ENCODE assay signal across 24 cellular contexts in genomic region chr6:138978229-138978628, GRCh38.
"Had no signal": no experiment of that assay in that cellular context is flagged by ENCODE, and none has a peak within 500 bp of the region (broad histone marks: within the 10 kb centered on the region; RNA-seq: fewer than 3 reads in every experiment).

No MANE protein-coding gene starts in this region.

- DNase-seq: activated CD4-positive, alpha-beta memory T cell treated with anti-CD3 and anti-CD28 coated beads, Interleukin-2, amount 10 ng/mL, durations not matched to agents 7 days and 5 days; activated CD4-positive, alpha-beta T cell treated with anti-CD3 and anti-CD28 coated beads for 1 hour; activated CD4-positive, alpha-beta T cell treated with anti-CD3 and anti-CD28 coated beads for 4 hours; activated CD4-positive, alpha-beta T cell treated with anti-CD3 and anti-CD28 coated beads, Interleukin-2, amount 10 ng/mL, durations not matched to agents 7 days and 5 days; activated CD4-positive, alpha-beta T cell treated with anti-CD3 and anti-CD28 coated beads, Interleukin-2, amount 50 U/mL, for 4 hours; activated effector memory CD4-positive, alpha-beta T cell treated with anti-CD3 and anti-CD28 coated beads, Interleukin-2, amount 50 U/mL, for 16 hours; activated naive CD4-positive, alpha-beta T cell treated with anti-CD3 and anti-CD28 coated beads for 36 hours; activated naive CD8-positive, alpha-beta T cell treated with anti-CD3 and anti-CD28 coated beads for 36 hours; activated naive CD8-positive, alpha-beta T cell treated with anti-CD3 and anti-CD28 coated beads, Interleukin-2, amount 50 U/mL, for 24 hours; activated T-cell treated with anti-CD3 and anti-CD28 coated beads, Interleukin-2, amount 50 U/mL, for 4 hours; adrenal gland; amygdala; aorta; body of pancreas; caudate nucleus; colonic mucosa; dorsolateral prefrontal cortex; effector memory CD4-positive, alpha-beta T cell; endodermal cell; foreskin fibroblast; head of caudate nucleus; T-helper 2 cell had no signal

- H3K27me3 Mint-ChIP-seq: activated CD4-positive, alpha-beta memory T cell treated with anti-CD3 and anti-CD28 coated beads, Interleukin-2, amount 10 ng/mL, durations not matched to agents 7 days and 5 days; activated CD4-positive, alpha-beta T cell treated with anti-CD3 and anti-CD28 coated beads, Interleukin-2, amount 10 ng/mL, durations not matched to agents 7 days and 5 days; activated naive CD4-positive, alpha-beta T cell treated with anti-CD3 and anti-CD28 coated beads, Interleukin-2, amount 50 U/mL, for 24 hours; activated naive CD8-positive, alpha-beta T cell treated with anti-CD3 and anti-CD28 coated beads for 36 hours; activated naive CD8-positive, alpha-beta T cell treated with anti-CD3 and anti-CD28 coated beads, Interleukin-2, amount 50 U/mL, for 24 hours; activated T-helper 17 cell treated with anti-CD3 and anti-CD28 coated beads, Interleukin-2, amount 50 U/mL, for 72 hours had no signal

- H3K27ac Mint-ChIP-seq: activated CD4-positive, alpha-beta memory T cell treated with anti-CD3 and anti-CD28 coated beads, Interleukin-2, amount 10 ng/mL, durations not matched to agents 7 days and 5 days; activated CD4-positive, alpha-beta T cell treated with anti-CD3 and anti-CD28 coated beads, Interleukin-2, amount 10 ng/mL, durations not matched to agents 7 days and 5 days; activated naive CD4-positive, alpha-beta T cell treated with anti-CD3 and anti-CD28 coated beads for 36 hours; activated naive CD4-positive, alpha-beta T cell treated with anti-CD3 and anti-CD28 coated beads, Interleukin-2, amount 50 U/mL, for 24 hours; activated naive CD8-positive, alpha-beta T cell treated with anti-CD3 and anti-CD28 coated beads for 36 hours; activated naive CD8-positive, alpha-beta T cell treated with anti-CD3 and anti-CD28 coated beads, Interleukin-2, amount 50 U/mL, for 24 hours; activated T-helper 17 cell treated with anti-CD3 and anti-CD28 coated beads, Interleukin-2, amount 50 U/mL, for 72 hours; endodermal cell had no signal

- H3K4me1 ChIP-seq: colonic mucosa had no signal

- H3K4me3 Mint-ChIP-seq: activated CD4-positive, alpha-beta memory T cell treated with anti-CD3 and anti-CD28 coated beads, Interleukin-2, amount 10 ng/mL, durations not matched to agents 7 days and 5 days; activated CD4-positive, alpha-beta T cell treated with anti-CD3 and anti-CD28 coated beads, Interleukin-2, amount 10 ng/mL, durations not matched to agents 7 days and 5 days; activated naive CD4-positive, alpha-beta T cell treated with anti-CD3 and anti-CD28 coated beads for 36 hours; activated naive CD4-positive, alpha-beta T cell treated with anti-CD3 and anti-CD28 coated beads, Interleukin-2, amount 50 U/mL, for 24 hours; activated naive CD8-positive, alpha-beta T cell treated with anti-CD3 and anti-CD28 coated beads for 36 hours; activated naive CD8-positive, alpha-beta T cell treated with anti-CD3 and anti-CD28 coated beads, Interleukin-2, amount 50 U/mL, for 24 hours; activated T-cell treated with anti-CD3 and anti-CD28 coated beads, Interleukin-2, amount 50 U/mL, for 4 hours; activated T-helper 17 cell treated with anti-CD3 and anti-CD28 coated beads, Interleukin-2, amount 50 U/mL, for 72 hours; endodermal cell had no signal

- H3K9me3 ChIP-seq: adrenal gland, body of pancreas, colonic mucosa had no signal

- H3K27me3 ChIP-seq: adrenal gland, body of pancreas, colonic mucosa, dorsolateral prefrontal cortex had no signal

- H3K27ac ChIP-seq: adrenal gland, body of pancreas, colonic mucosa had no signal

- H3K4me3 ChIP-seq: adrenal gland, body of pancreas, colonic mucosa, dorsolateral prefrontal cortex had no signal

- H3K9me3 Mint-ChIP-seq: activated CD4-positive, alpha-beta memory T cell treated with anti-CD3 and anti-CD28 coated beads, Interleukin-2, amount 10 ng/mL, durations not matched to agents 7 days and 5 days; activated CD4-positive, alpha-beta T cell treated with anti-CD3 and anti-CD28 coated beads, Interleukin-2, amount 10 ng/mL, durations not matched to agents 7 days and 5 days; activated naive CD4-positive, alpha-beta T cell treated with anti-CD3 and anti-CD28 coated beads for 36 hours; activated naive CD4-positive, alpha-beta T cell treated with anti-CD3 and anti-CD28 coated beads, Interleukin-2, amount 50 U/mL, for 24 hours; activated naive CD8-positive, alpha-beta T cell treated with anti-CD3 and anti-CD28 coated beads for 36 hours; activated naive CD8-positive, alpha-beta T cell treated with anti-CD3 and anti-CD28 coated beads, Interleukin-2, amount 50 U/mL, for 24 hours; activated T-cell treated with anti-CD3 and anti-CD28 coated beads, Interleukin-2, amount 50 U/mL, for 4 hours; activated T-helper 17 cell treated with anti-CD3 and anti-CD28 coated beads, Interleukin-2, amount 50 U/mL, for 72 hours; endodermal cell had no signal

- H3K36me3 ChIP-seq: adrenal gland, colonic mucosa had no signal

- ATAC-seq: activated naive CD8-positive, alpha-beta T cell treated with anti-CD3 and anti-CD28 coated beads, Interleukin-2, amount 50 U/mL, for 24 hours; activated T-cell treated with anti-CD3 and anti-CD28 coated beads, Interleukin-2, amount 50 U/mL, for 4 hours; activated T-helper 17 cell treated with anti-CD3 and anti-CD28 coated beads, Interleukin-2, amount 50 U/mL, for 72 hours; body of pancreas had no signal
